ENCODE assay signal across 40 cellular contexts in genomic region chr2:210054696-210055095, GRCh38.
"Had no signal": no experiment of that assay in that cellular context is flagged by ENCODE, and none has a peak within 500 bp of the region (broad histone marks: within the 10 kb centered on the region; RNA-seq: fewer than 3 reads in every experiment).

No MANE protein-coding gene starts in this region.

- H3K36me3 ChIP-seq: adrenal gland, brain microvascular endothelial cell, breast epithelium, cardiac muscle cell had no signal

- ATAC-seq: activated naive CD4-positive, alpha-beta T cell treated with anti-CD3 and anti-CD28 coated beads, Interleukin-2, amount 50 U/mL, for 72 hours; activated naive CD8-positive, alpha-beta T cell treated with anti-CD3 and anti-CD28 coated beads, Interleukin-2, amount 50 U/mL, for 24 hours; activated T-cell treated with anti-CD3 and anti-CD28 coated beads, Interleukin-2, amount 50 U/mL, for 4 hours; activated T-cell treated with anti-CD3 and anti-CD28 coated beads, Interleukin-2, amount 50 U/mL, for 72 hours; activated T-helper 17 cell treated with anti-CD3 and anti-CD28 coated beads, Interleukin-2, amount 50 U/mL, for 72 hours; body of pancreas had no signal

- DNase-seq: activated effector memory CD4-positive, alpha-beta T cell treated with anti-CD3 and anti-CD28 coated beads, Interleukin-2, amount 50 U/mL, for 16 hours; activated effector memory CD4-positive, alpha-beta T cell treated with Interleukin-2 at 50 U/mL for 16 hours; activated gamma-delta T cell; activated gamma-delta T cell treated with Interleukin-2 at 50 U/mL for 16 hours; activated naive CD4-positive, alpha-beta T cell; activated naive CD4-positive, alpha-beta T cell treated with anti-CD3 and anti-CD28 coated beads for 36 hours; activated naive CD4-positive, alpha-beta T cell treated with anti-CD3 and anti-CD28 coated beads, Interleukin-2, amount 10 ng/mL, durations not matched to agents 7 days and 5 days; activated naive CD4-positive, alpha-beta T cell treated with anti-CD3 and anti-CD28 coated beads, Interleukin-2, amount 50 U/mL, for 16 hours; activated naive CD4-positive, alpha-beta T cell treated with Interleukin-2 at 50 U/mL for 16 hours; activated naive CD8-positive, alpha-beta T cell treated with anti-CD3 and anti-CD28 coated beads for 36 hours; activated naive CD8-positive, alpha-beta T cell treated with anti-CD3 and anti-CD28 coated beads, Interleukin-2, amount 10 ng/mL, durations not matched to agents 7 days and 5 days; activated naive CD8-positive, alpha-beta T cell treated with anti-CD3 and anti-CD28 coated beads, Interleukin-2, amount 50 U/mL, for 24 hours; activated T-cell treated with anti-CD3 and anti-CD28 coated beads, Interleukin-2, amount 50 U/mL, for 1 hour; activated T-cell treated with anti-CD3 and anti-CD28 coated beads, Interleukin-2, amount 50 U/mL, for 24 hours; activated T-cell treated with anti-CD3 and anti-CD28 coated beads, Interleukin-2, amount 50 U/mL, for 4 hours; activated T-cell treated with anti-CD3 and anti-CD28 coated beads, Interleukin-2, amount 50 U/mL, for 48 hours; activated T-cell treated with anti-CD3 and anti-CD28 coated beads, Interleukin-2, amount 50 U/mL, for 72 hours; adrenal gland; amniotic stem cell; amygdala; anterior cingulate cortex; aorta; body of pancreas; brain microvascular endothelial cell; caudate nucleus; central memory CD4-positive, alpha-beta T cell; cerebellar nuclear complex had no signal

- H3K4me3 Mint-ChIP-seq: activated naive CD4-positive, alpha-beta T cell treated with anti-CD3 and anti-CD28 coated beads for 36 hours; activated naive CD4-positive, alpha-beta T cell treated with anti-CD3 and anti-CD28 coated beads, Interleukin-2, amount 10 ng/mL, durations not matched to agents 7 days and 5 days; activated naive CD4-positive, alpha-beta T cell treated with anti-CD3 and anti-CD28 coated beads, Interleukin-2, amount 50 U/mL, for 24 hours; activated naive CD8-positive, alpha-beta T cell; activated naive CD8-positive, alpha-beta T cell treated with anti-CD3 and anti-CD28 coated beads for 36 hours; activated naive CD8-positive, alpha-beta T cell treated with anti-CD3 and anti-CD28 coated beads, Interleukin-2, amount 10 ng/mL, durations not matched to agents 7 days and 5 days; activated naive CD8-positive, alpha-beta T cell treated with anti-CD3 and anti-CD28 coated beads, Interleukin-2, amount 50 U/mL, for 24 hours; activated T-cell treated with anti-CD3 and anti-CD28 coated beads, Interleukin-2, amount 50 U/mL, for 24 hours; activated T-cell treated with anti-CD3 and anti-CD28 coated beads, Interleukin-2, amount 50 U/mL, for 4 hours; activated T-cell treated with anti-CD3 and anti-CD28 coated beads, Interleukin-2, amount 50 U/mL, for 72 hours; activated T-helper 1 cell treated with anti-CD3 and anti-CD28 coated beads, Interleukin-12 subunit alpha, Interleukin-12 subunit beta, Interleukin-2, Interleukin-4 antibody, amounts not matched to agents 30 ng/mL and 10 ng/mL and 1 ng/mL, durations not matched to agents 14 hours and 24 hours and 36 hours; activated T-helper 17 cell treated with anti-CD3 and anti-CD28 coated beads, Interleukin-2, amount 50 U/mL, for 72 hours; brain; central memory CD8-positive, alpha-beta T cell had no signal

- FAIRE-seq: astrocyte, bronchial epithelial cell had no signal

- H3K36me3 Mint-ChIP-seq: activated naive CD4-positive, alpha-beta T cell treated with anti-CD3 and anti-CD28 coated beads, Interleukin-2, amount 10 ng/mL, durations not matched to agents 7 days and 5 days had no signal

- H3K27ac Mint-ChIP-seq: activated naive CD4-positive, alpha-beta T cell treated with anti-CD3 and anti-CD28 coated beads for 36 hours; activated naive CD4-positive, alpha-beta T cell treated with anti-CD3 and anti-CD28 coated beads, Interleukin-2, amount 10 ng/mL, durations not matched to agents 7 days and 5 days; activated naive CD4-positive, alpha-beta T cell treated with anti-CD3 and anti-CD28 coated beads, Interleukin-2, amount 50 U/mL, for 24 hours; activated naive CD4-positive, alpha-beta T cell treated with anti-CD3 and anti-CD28 coated beads, Interleukin-2, amount 50 U/mL, for 72 hours; activated naive CD8-positive, alpha-beta T cell; activated naive CD8-positive, alpha-beta T cell treated with anti-CD3 and anti-CD28 coated beads for 36 hours; activated naive CD8-positive, alpha-beta T cell treated with anti-CD3 and anti-CD28 coated beads, Interleukin-2, amount 10 ng/mL, durations not matched to agents 7 days and 5 days; activated naive CD8-positive, alpha-beta T cell treated with anti-CD3 and anti-CD28 coated beads, Interleukin-2, amount 50 U/mL, for 24 hours; activated T-cell treated with anti-CD3 and anti-CD28 coated beads, Interleukin-2, amount 50 U/mL, for 24 hours; activated T-cell treated with anti-CD3 and anti-CD28 coated beads, Interleukin-2, amount 50 U/mL, for 72 hours; activated T-helper 1 cell treated with anti-CD3 and anti-CD28 coated beads, Interleukin-12 subunit alpha, Interleukin-12 subunit beta, Interleukin-2, Interleukin-4 antibody, amounts not matched to agents 30 ng/mL and 10 ng/mL and 1 ng/mL, durations not matched to agents 14 hours and 24 hours and 36 hours; activated T-helper 17 cell treated with anti-CD3 and anti-CD28 coated beads, Interleukin-2, amount 50 U/mL, for 72 hours; activated T-helper 2 cell treated with anti-CD3 and anti-CD28 coated beads, Interferon-gamma antibody, Interleukin-2, Interleukin-4, amounts not matched to agents 10 μg/mL and 5 μg/mL and 100 μg/mL, durations not matched to agents 14 hours and 24 hours and 36 hours; brain had no signal

- H3K27ac ChIP-seq: adrenal gland, ascending aorta, body of pancreas, brain microvascular endothelial cell, breast epithelium, cardiac muscle cell had no signal

- H3K27me3 ChIP-seq: adrenal gland, ascending aorta, body of pancreas, brain microvascular endothelial cell, breast epithelium, cardiac muscle cell had no signal

- H3K4me1 ChIP-seq: adrenal gland, ascending aorta, body of pancreas, breast epithelium had no signal

- H3K27me3 Mint-ChIP-seq: activated naive CD4-positive, alpha-beta T cell treated with anti-CD3 and anti-CD28 coated beads, Interleukin-2, amount 10 ng/mL, durations not matched to agents 7 days and 5 days; activated naive CD4-positive, alpha-beta T cell treated with anti-CD3 and anti-CD28 coated beads, Interleukin-2, amount 50 U/mL, for 24 hours; activated naive CD8-positive, alpha-beta T cell; activated naive CD8-positive, alpha-beta T cell treated with anti-CD3 and anti-CD28 coated beads for 36 hours; activated naive CD8-positive, alpha-beta T cell treated with anti-CD3 and anti-CD28 coated beads, Interleukin-2, amount 10 ng/mL, durations not matched to agents 7 days and 5 days; activated naive CD8-positive, alpha-beta T cell treated with anti-CD3 and anti-CD28 coated beads, Interleukin-2, amount 50 U/mL, for 24 hours; activated T-cell treated with anti-CD3 and anti-CD28 coated beads, Interleukin-2, amount 50 U/mL, for 24 hours; activated T-helper 17 cell treated with anti-CD3 and anti-CD28 coated beads, Interleukin-2, amount 50 U/mL, for 72 hours; brain; central memory CD8-positive, alpha-beta T cell had no signal

- H3K4me1 Mint-ChIP-seq: activated naive CD4-positive, alpha-beta T cell treated with anti-CD3 and anti-CD28 coated beads, Interleukin-2, amount 10 ng/mL, durations not matched to agents 7 days and 5 days; activated naive CD4-positive, alpha-beta T cell treated with anti-CD3 and anti-CD28 coated beads, Interleukin-2, amount 50 U/mL, for 24 hours; activated naive CD8-positive, alpha-beta T cell treated with anti-CD3 and anti-CD28 coated beads for 36 hours; activated naive CD8-positive, alpha-beta T cell treated with anti-CD3 and anti-CD28 coated beads, Interleukin-2, amount 10 ng/mL, durations not matched to agents 7 days and 5 days; activated naive CD8-positive, alpha-beta T cell treated with anti-CD3 and anti-CD28 coated beads, Interleukin-2, amount 50 U/mL, for 24 hours; activated T-helper 17 cell treated with anti-CD3 and anti-CD28 coated beads, Interleukin-2, amount 50 U/mL, for 72 hours; central memory CD8-positive, alpha-beta T cell had no signal

- H3K4me3 ChIP-seq: adrenal gland, ascending aorta, body of pancreas, breast epithelium, cardiac muscle cell had no signal

- H3K9me3 Mint-ChIP-seq: activated naive CD4-positive, alpha-beta T cell treated with anti-CD3 and anti-CD28 coated beads, Interleukin-2, amount 50 U/mL, for 24 hours had no signal
